ENCODE assay signal across 8 cellular contexts in the genomic region with DNA sequence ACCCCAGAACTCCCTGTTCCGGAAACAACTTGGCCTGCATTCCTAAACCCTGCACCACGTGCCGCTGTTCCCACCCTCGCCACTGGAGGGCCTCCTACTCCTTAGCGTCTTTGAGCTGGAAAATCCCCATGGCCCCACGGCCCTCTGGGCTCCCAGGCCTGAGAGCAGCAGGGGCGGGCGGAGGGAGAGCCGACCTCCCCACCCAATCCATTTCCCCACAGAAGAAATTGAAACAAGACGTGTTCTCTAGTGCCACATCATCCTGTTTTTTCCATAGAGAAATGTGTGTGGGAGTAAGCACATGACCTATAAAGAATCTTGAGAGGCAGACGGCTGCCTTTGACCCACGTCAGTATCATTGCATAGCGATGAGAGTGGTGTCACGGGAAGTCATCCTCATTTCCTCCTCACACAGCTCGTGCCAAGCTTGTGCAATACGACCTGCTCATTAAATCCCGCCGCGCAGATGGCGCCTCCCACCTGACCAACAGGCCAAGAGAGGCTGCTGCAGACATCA.
DNase-seq lines count a peak whose midpoint lies in the region; ATAC-seq and TF ChIP-seq lines count a peak whose summit lies in the region.

No MANE protein-coding gene starts in this region.

- no peaks in the 10 kb centered on the region for H3K79me2 ChIP-seq in parathyroid adenoma

- peak overlapping the region; percentile 76 for H2AFZ ChIP-seq in parathyroid adenoma

- TF ChIP-seq CTCF in BE2C (IDR thresholded peaks at IDR 0.05; ENCODE audit: low read depth, low read length) = peak; percentile 37; the same call in 1 of the 2 replicates
- TF ChIP-seq CTCF in RWPE2 (IDR thresholded peaks at IDR 0.05; ENCODE audit: poor library complexity, severe bottlenecking) = peak; percentile 77
- peak; percentile 45 for TF ChIP-seq CTCF in fibroblast of the aortic adventitia (IDR thresholded peaks at IDR 0.05; ENCODE audit: insufficient read depth, low read length)
- peak; percentile 47 for TF ChIP-seq CTCF in parathyroid adenoma (IDR thresholded peaks at IDR 0.05)

- H3K9ac ChIP-seq in parathyroid adenoma = no peak overlapping the region

- H3K27ac ChIP-seq in RWPE2 (ENCODE audit: poor library complexity, severe bottlenecking) (peak overlapping the region; percentile 71), parathyroid adenoma (peak overlapping the region; percentile 39)

- H3K27me3 ChIP-seq in BE2C (no peaks in the 10 kb centered on the region), RWPE2 (ENCODE audit: insufficient read depth, poor library complexity, severe bottlenecking) (no peaks in the 10 kb centered on the region), parathyroid adenoma (ENCODE audit: control insufficient read depth, insufficient read depth, low read length) (no peaks in the 10 kb centered on the region)

- H3K4me3 ChIP-seq in BE2C (ENCODE audit: low read depth, low read length) = no peak overlapping the region
- H3K4me3 ChIP-seq in RWPE2 (ENCODE audit: severe bottlenecking) = no peak overlapping the region
- no peak overlapping the region for H3K4me3 ChIP-seq in fibroblast of the aortic adventitia (ENCODE audit: low read depth, low read length)
- H3K4me3 ChIP-seq in parathyroid adenoma (ENCODE audit: low read depth, low read length) = no peak overlapping the region

- H3K4me2 ChIP-seq in parathyroid adenoma (ENCODE audit: low read length) = no peak overlapping the region

- H3K9me3 ChIP-seq in BE2C (no peaks in the 10 kb centered on the region), RWPE2 (ENCODE audit: severe bottlenecking) (no peaks in the 10 kb centered on the region), parathyroid adenoma (ENCODE audit: control insufficient read depth, low read length) (no peaks in the 10 kb centered on the region)

- peak; percentile 16 for DNase-seq in BE2C
- peak; percentile 33 for DNase-seq in HPDE6-E6E7 (ENCODE audit: extremely low spot score)
- DNase-seq in RWPE2 (ENCODE audit: low spot score) = peak; percentile 89
- DNase-seq in fibroblast of the aortic adventitia (ENCODE audit: low read depth) = peak; percentile 88
- no peak for DNase-seq in mesenteric fat pad (ENCODE audit: low spot score)
- no peak for DNase-seq in activated CD4-positive, CD25-positive, alpha-beta regulatory T cell treated with anti-CD3 and anti-CD28 coated beads, Interleukin-2, amount 50 U/mL, for 72 hours

- peak; percentile 91 for ATAC-seq in RWPE2 (ENCODE audit: low read depth)
- ATAC-seq in HG03159 (IDR thresholded peaks at IDR 0.05; ENCODE audit: unreplicated experiment) = no peak

- H3K4me1 ChIP-seq in BE2C (no peaks in the 10 kb centered on the region), RWPE2 (ENCODE audit: insufficient read depth, poor library complexity, severe bottlenecking) (peaks cover 9% of the 10 kb centered on the region), parathyroid adenoma (no peaks in the 10 kb centered on the region)

- H3K36me3 ChIP-seq in BE2C (no peaks in the 10 kb centered on the region), RWPE2 (ENCODE audit: low read depth) (no peaks in the 10 kb centered on the region), parathyroid adenoma (ENCODE audit: control insufficient read depth, insufficient read depth, low read length) (no peaks in the 10 kb centered on the region)

Comparison
In these comparisons a context has a peak if more than half of its experiments do, and no peak if none do; other contexts are left out.
1. DNase-seq: peak in BE2C (single experiment), HPDE6-E6E7 (single experiment), RWPE2 (single experiment) and fibroblast of the aortic adventitia (single experiment); none in mesenteric fat pad (single experiment) and activated CD4-positive, CD25-positive, alpha-beta regulatory T cell treated with anti-CD3 and anti-CD28 coated beads, Interleukin-2, amount 50 U/mL, for 72 hours (single experiment).
2. Peak in every context shown above with its lines, with median percentiles within 50 percentile points of each other: CTCF ChIP-seq.